7 cellular contexts compared by ENCODE assay signal in genomic region chr20:63499333-63499969, GRCh38. TPM values are rescaled to one million over a fixed set of nuclear protein-coding genes. Genes with fewer than 3 reads are reported as not detected.
DNase-seq lines count a peak whose midpoint lies in the region; ATAC-seq and TF ChIP-seq lines count a peak whose summit lies in the region.
"Had no signal": no experiment of that assay in that cellular context is flagged by ENCODE, and none has a peak within 500 bp of the region (broad histone marks: within the 10 kb centered on the region; RNA-seq: fewer than 3 reads in every experiment).

No MANE protein-coding gene starts in this region.

- peaks cover 9% of the 10 kb centered on the region for H3K4me1 ChIP-seq in OCI-LY1 (ENCODE audit: insufficient read depth, low read length, severe bottlenecking)

- H2AFZ ChIP-seq in OCI-LY1 (ENCODE audit: low read length), result no peak overlapping the region
- H2AFZ ChIP-seq: GM23248 had no signal

- H3K79me2 ChIP-seq in OCI-LY1 (ENCODE audit: insufficient read depth, low read length), result no peaks in the 10 kb centered on the region

- TF ChIP-seq CTCF in AG04450 (IDR thresholded peaks at IDR 0.05; ENCODE audit: low read depth, low read length) (no peak), OCI-LY1 (IDR thresholded peaks at IDR 0.05; ENCODE audit: low read length) (no peak)

- CTCF ChIA-PET in AG04450 (lab: Charles Lee), result no interaction called here

- H3K27ac ChIP-seq in AG04450 (ENCODE audit: low read depth, low read length) (no peak overlapping the region), OCI-LY1 (ENCODE audit: low read depth, low read length, poor library complexity, severe bottlenecking) (no peak overlapping the region)
- H3K27ac ChIP-seq: GM23248 had no signal

- H3K9me3 ChIP-seq in AG04450 (ENCODE audit: control insufficient read depth, insufficient read depth, low read length), result peaks cover 3% of the 10 kb centered on the region
- no peaks in the 10 kb centered on the region for H3K9me3 ChIP-seq in OCI-LY1 (ENCODE audit: low read length)

- H4K20me1 ChIP-seq in OCI-LY1 (ENCODE audit: insufficient read depth, low read length), result no peaks in the 10 kb centered on the region

- H3K36me3 ChIP-seq in OCI-LY1 (ENCODE audit: insufficient read depth, low read length), result no peaks in the 10 kb centered on the region

- POLR2A ChIA-PET in AG04450 (lab: Yijun Ruan, JAX), result no interaction called here

- peak overlapping the region; percentile 25; the same call in 1 of the 2 replicates for H3K4me3 ChIP-seq in AG04450 (ENCODE audit: low read depth, low read length)
- H3K4me3 ChIP-seq in OCI-LY1 (ENCODE audit: low read depth, low read length, poor library complexity, severe bottlenecking), result peak overlapping the region; percentile 49
- H3K4me3 ChIP-seq: GM23248 had no signal

- ATAC-seq in GM19035 (IDR thresholded peaks at IDR 0.05; ENCODE audit: unreplicated experiment), result no peak

- H3K9ac ChIP-seq in OCI-LY1 (ENCODE audit: low read length), result no peak overlapping the region
- H3K9ac ChIP-seq: GM23248 had no signal

- H3K27me3 ChIP-seq in AG04450 (ENCODE audit: control insufficient read depth, insufficient read depth, low read length), result peaks cover 41% of the 10 kb centered on the region
- H3K27me3 ChIP-seq in OCI-LY1 (ENCODE audit: insufficient read depth, low read length), result peaks cover 3% of the 10 kb centered on the region

- H3K4me2 ChIP-seq in OCI-LY1 (ENCODE audit: low read length), result peak overlapping the region; percentile 26; the same call in 1 of the 2 replicates

- DNase-seq in AG04450 (ENCODE audit: low read depth, low spot score) (no peak), iPS-NIHi11 (ENCODE audit: low spot score) (peak; percentile 75), amygdala (lab: John Stamatoyannopoulos, UW) (no peak)
- DNase-seq in activated CD4-positive, alpha-beta T cell treated with anti-CD3 and anti-CD28 coated beads for 48 hours, result no peak

- no peaks in the 10 kb centered on the region for H3K9me2 ChIP-seq in OCI-LY1 (ENCODE audit: low read depth, low read length)

- no peaks in the 10 kb centered on the region for H3F3A ChIP-seq in OCI-LY1 (ENCODE audit: insufficient read depth, low read length)

RNA-seq across cellular contexts. Expression of gene EEF1A2, which starts 0.6 kb away (rescaled TPM):
- polyA plus RNA-seq in AG04450 (2011; rRNA removed), result 0.94 and 0.99 TPM in 2 replicates
- 1.1 and 5.2 TPM in 2 replicates for polyA minus RNA-seq in AG04450 (2011; rRNA and poly(A)+ RNA removed)
- polyA plus RNA-seq: GM23248 had no signal

RNA-seq across cellular contexts. Expression of gene PPDPF, which starts 21.1 kb away (rescaled TPM):
- polyA plus RNA-seq in AG04450 (2011; rRNA removed), result 13.5 and 21.7 TPM in 2 replicates
- polyA minus RNA-seq in AG04450 (2011; rRNA and poly(A)+ RNA removed), result 16.9 and 24.9 TPM in 2 replicates

RNA-seq across cellular contexts. Expression of gene KCNQ2, which starts 27.0 kb away (rescaled TPM):
- polyA plus RNA-seq in AG04450 (2011; rRNA removed), result not detected in 2 replicates
- not detected in 2 replicates for polyA minus RNA-seq in AG04450 (2011; rRNA and poly(A)+ RNA removed)

RNA-seq across cellular contexts. Expression of gene PTK6, which starts 37.7 kb away (rescaled TPM):
- 0.02 TPM in 1 of 2 replicates, not detected in the other for polyA plus RNA-seq in AG04450 (2011; rRNA removed)
- polyA minus RNA-seq in AG04450 (2011; rRNA and poly(A)+ RNA removed), result not detected in 2 replicates
- polyA plus RNA-seq: GM23248 had no signal

RNA-seq across cellular contexts. Expression of gene SRMS, which starts 48.1 kb away (rescaled TPM):
- polyA plus RNA-seq in AG04450 (2011; rRNA removed), result not detected in 2 replicates
- not detected in 2 replicates for polyA minus RNA-seq in AG04450 (2011; rRNA and poly(A)+ RNA removed)
- polyA plus RNA-seq: GM23248 had no signal
